In genomic region chr14:23583761-23584526, GRCh38 we compare ENCODE assay signal across 11 cellular contexts. TPM values are rescaled to one million over a fixed set of nuclear protein-coding genes. Genes with fewer than 3 reads are reported as not detected.
"Had no signal": no experiment of that assay in that cellular context is flagged by ENCODE, and none has a peak within 500 bp of the region (broad histone marks: within the 10 kb centered on the region; RNA-seq: fewer than 3 reads in every experiment).

No MANE protein-coding gene starts in this region.

RNA-seq across cellular contexts. Expression of gene JPH4, which starts 5.4 kb away (rescaled TPM):
- total RNA-seq: dermis blood vessel endothelial cell, osteoblast had no signal

RNA-seq across cellular contexts. Expression of gene ZFHX2, which starts 32.4 kb away (rescaled TPM):
- total RNA-seq: skeletal muscle tissue had no signal

RNA-seq across cellular contexts. Expression of gene DHRS2, which starts 52.2 kb away (rescaled TPM):
- total RNA-seq: chondrocyte, heart right ventricle, left ventricle myocardium superior, neural crest cell, right atrium auricular region, sciatic nerve, skeletal muscle tissue, subcutaneous adipose tissue, temporal lobe had no signal
